Comparison of ENCODE assay signal across 1 cellular context in the genomic region with DNA sequence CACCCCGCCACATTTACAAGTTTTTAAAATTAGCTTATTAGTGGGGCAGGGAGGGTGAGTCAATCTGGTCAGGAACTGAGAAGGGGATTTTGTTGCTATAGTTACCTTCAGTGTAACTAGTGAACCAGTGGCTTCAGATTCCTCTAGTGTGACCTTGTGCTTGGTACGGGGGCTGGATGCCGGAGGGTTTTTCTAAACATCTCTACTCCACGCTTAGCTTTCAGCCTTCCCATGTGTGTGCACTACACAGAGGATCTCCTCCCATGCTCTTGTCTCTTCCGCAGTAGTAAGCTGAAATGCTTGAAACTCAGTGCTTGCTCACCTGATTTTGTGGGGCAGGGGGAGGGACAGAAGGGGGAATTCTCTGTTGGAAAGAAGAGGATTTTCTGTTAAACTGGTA.
TF ChIP-seq lines count a peak whose summit lies in the region.

No MANE protein-coding gene starts in this region.

TF ChIP-seq in GM12878, 131 proteins besides CTCF, POLR2A, EP300 and RAD21 (continued from another document):
- TF ChIP-seq, protein P1, sequence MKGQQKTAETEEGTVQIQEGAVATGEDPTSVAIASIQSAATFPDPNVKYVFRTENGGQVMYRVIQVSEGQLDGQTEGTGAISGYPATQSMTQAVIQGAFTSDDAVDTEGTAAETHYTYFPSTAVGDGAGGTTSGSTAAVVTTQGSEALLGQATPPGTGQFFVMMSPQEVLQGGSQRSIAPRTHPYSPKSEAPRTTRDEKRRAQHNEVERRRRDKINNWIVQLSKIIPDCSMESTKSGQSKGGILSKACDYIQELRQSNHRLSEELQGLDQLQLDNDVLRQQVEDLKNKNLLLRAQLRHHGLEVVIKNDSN (IDR thresholded peaks at IDR 0.05; ENCODE audit: borderline replicate concordance, extremely low read length, insufficient read depth, low read depth, low read length), result no peak
- TF ChIP-seq ASH2L (IDR thresholded peaks at IDR 0.05; ENCODE audit: borderline replicate concordance, low read depth), result no peak; the same call in 1 of the 2 replicates
- TF ChIP-seq, protein P2, sequence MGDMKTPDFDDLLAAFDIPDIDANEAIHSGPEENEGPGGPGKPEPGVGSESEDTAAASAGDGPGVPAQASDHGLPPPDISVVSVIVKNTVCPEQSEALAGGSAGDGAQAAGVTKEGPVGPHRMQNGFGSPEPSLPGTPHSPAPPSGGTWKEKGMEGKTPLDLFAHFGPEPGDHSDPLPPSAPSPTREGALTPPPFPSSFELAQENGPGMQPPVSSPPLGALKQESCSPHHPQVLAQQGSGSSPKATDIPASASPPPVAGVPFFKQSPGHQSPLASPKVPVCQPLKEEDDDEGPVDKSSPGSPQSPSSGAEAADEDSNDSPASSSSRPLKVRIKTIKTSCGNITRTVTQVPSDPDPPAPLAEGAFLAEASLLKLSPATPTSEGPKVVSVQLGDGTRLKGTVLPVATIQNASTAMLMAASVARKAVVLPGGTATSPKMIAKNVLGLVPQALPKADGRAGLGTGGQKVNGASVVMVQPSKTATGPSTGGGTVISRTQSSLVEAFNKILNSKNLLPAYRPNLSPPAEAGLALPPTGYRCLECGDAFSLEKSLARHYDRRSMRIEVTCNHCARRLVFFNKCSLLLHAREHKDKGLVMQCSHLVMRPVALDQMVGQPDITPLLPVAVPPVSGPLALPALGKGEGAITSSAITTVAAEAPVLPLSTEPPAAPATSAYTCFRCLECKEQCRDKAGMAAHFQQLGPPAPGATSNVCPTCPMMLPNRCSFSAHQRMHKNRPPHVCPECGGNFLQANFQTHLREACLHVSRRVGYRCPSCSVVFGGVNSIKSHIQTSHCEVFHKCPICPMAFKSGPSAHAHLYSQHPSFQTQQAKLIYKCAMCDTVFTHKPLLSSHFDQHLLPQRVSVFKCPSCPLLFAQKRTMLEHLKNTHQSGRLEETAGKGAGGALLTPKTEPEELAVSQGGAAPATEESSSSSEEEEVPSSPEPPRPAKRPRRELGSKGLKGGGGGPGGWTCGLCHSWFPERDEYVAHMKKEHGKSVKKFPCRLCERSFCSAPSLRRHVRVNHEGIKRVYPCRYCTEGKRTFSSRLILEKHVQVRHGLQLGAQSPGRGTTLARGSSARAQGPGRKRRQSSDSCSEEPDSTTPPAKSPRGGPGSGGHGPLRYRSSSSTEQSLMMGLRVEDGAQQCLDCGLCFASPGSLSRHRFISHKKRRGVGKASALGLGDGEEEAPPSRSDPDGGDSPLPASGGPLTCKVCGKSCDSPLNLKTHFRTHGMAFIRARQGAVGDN (IDR thresholded peaks at IDR 0.05), result 0 out of 2 replicates have a peak, but pooled peaks have one; percentile 37
- TF ChIP-seq POU2F2 (IDR thresholded peaks at IDR 0.05; ENCODE audit: borderline replicate concordance, low read depth, low read length), result no peak
- no peak for TF ChIP-seq FOS (IDR thresholded peaks at IDR 0.05; ENCODE audit: borderline replicate concordance, extremely low read depth, insufficient read length)
- TF ChIP-seq KLF5 (IDR thresholded peaks at IDR 0.05; ENCODE audit: partially characterized antibody), result no peak
- no peak for TF ChIP-seq CHD4 (IDR thresholded peaks at IDR 0.05)
- TF ChIP-seq GATAD2B (conservative IDR thresholded peaks at IDR 0.05; ENCODE audit: low read depth), result no peak
- TF ChIP-seq FOXK2 (IDR thresholded peaks at IDR 0.05), result no peak
- no peak for TF ChIP-seq CBX3 (IDR thresholded peaks at IDR 0.05; ENCODE audit: borderline replicate concordance, low read depth)
- TF ChIP-seq, protein P3, sequence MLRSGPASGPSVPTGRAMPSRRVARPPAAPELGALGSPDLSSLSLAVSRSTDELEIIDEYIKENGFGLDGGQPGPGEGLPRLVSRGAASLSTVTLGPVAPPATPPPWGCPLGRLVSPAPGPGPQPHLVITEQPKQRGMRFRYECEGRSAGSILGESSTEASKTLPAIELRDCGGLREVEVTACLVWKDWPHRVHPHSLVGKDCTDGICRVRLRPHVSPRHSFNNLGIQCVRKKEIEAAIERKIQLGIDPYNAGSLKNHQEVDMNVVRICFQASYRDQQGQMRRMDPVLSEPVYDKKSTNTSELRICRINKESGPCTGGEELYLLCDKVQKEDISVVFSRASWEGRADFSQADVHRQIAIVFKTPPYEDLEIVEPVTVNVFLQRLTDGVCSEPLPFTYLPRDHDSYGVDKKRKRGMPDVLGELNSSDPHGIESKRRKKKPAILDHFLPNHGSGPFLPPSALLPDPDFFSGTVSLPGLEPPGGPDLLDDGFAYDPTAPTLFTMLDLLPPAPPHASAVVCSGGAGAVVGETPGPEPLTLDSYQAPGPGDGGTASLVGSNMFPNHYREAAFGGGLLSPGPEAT (IDR thresholded peaks at IDR 0.05; ENCODE audit: low read depth), result peak; percentile 79; the same call in 1 of the 2 replicates
- TF ChIP-seq BMI1 (IDR thresholded peaks at IDR 0.05; ENCODE audit: borderline replicate concordance), result peak; percentile 93
- peak; percentile 57; the same call in 1 of the 2 replicates for TF ChIP-seq SPI1 (IDR thresholded peaks at IDR 0.05; ENCODE audit: borderline replicate concordance, insufficient read depth, low read depth, low read length)
- TF ChIP-seq SMARCA5 (IDR thresholded peaks at IDR 0.05), result no peak
- TF ChIP-seq POLR2AphosphoS5 (IDR thresholded peaks at IDR 0.05; ENCODE audit: low read length), result peak; percentile 74; the same call in 1 of the 2 replicates
- no peak for TF ChIP-seq LARP7 (IDR thresholded peaks at IDR 0.05)
- no peak for TF ChIP-seq WRNIP1 (IDR thresholded peaks at IDR 0.05; ENCODE audit: borderline replicate concordance, low read depth, low read length)
- TF ChIP-seq HCFC1 (IDR thresholded peaks at IDR 0.05; ENCODE audit: low read length), result no peak
- TF ChIP-seq, protein P4, sequence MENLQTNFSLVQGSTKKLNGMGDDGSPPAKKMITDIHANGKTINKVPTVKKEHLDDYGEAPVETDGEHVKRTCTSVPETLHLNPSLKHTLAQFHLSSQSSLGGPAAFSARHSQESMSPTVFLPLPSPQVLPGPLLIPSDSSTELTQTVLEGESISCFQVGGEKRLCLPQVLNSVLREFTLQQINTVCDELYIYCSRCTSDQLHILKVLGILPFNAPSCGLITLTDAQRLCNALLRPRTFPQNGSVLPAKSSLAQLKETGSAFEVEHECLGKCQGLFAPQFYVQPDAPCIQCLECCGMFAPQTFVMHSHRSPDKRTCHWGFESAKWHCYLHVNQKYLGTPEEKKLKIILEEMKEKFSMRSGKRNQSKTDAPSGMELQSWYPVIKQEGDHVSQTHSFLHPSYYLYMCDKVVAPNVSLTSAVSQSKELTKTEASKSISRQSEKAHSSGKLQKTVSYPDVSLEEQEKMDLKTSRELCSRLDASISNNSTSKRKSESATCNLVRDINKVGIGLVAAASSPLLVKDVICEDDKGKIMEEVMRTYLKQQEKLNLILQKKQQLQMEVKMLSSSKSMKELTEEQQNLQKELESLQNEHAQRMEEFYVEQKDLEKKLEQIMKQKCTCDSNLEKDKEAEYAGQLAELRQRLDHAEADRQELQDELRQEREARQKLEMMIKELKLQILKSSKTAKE (IDR thresholded peaks at IDR 0.05; ENCODE audit: low read depth, poor library complexity, severe bottlenecking), result peak; percentile 29
- TF ChIP-seq, protein P5, sequence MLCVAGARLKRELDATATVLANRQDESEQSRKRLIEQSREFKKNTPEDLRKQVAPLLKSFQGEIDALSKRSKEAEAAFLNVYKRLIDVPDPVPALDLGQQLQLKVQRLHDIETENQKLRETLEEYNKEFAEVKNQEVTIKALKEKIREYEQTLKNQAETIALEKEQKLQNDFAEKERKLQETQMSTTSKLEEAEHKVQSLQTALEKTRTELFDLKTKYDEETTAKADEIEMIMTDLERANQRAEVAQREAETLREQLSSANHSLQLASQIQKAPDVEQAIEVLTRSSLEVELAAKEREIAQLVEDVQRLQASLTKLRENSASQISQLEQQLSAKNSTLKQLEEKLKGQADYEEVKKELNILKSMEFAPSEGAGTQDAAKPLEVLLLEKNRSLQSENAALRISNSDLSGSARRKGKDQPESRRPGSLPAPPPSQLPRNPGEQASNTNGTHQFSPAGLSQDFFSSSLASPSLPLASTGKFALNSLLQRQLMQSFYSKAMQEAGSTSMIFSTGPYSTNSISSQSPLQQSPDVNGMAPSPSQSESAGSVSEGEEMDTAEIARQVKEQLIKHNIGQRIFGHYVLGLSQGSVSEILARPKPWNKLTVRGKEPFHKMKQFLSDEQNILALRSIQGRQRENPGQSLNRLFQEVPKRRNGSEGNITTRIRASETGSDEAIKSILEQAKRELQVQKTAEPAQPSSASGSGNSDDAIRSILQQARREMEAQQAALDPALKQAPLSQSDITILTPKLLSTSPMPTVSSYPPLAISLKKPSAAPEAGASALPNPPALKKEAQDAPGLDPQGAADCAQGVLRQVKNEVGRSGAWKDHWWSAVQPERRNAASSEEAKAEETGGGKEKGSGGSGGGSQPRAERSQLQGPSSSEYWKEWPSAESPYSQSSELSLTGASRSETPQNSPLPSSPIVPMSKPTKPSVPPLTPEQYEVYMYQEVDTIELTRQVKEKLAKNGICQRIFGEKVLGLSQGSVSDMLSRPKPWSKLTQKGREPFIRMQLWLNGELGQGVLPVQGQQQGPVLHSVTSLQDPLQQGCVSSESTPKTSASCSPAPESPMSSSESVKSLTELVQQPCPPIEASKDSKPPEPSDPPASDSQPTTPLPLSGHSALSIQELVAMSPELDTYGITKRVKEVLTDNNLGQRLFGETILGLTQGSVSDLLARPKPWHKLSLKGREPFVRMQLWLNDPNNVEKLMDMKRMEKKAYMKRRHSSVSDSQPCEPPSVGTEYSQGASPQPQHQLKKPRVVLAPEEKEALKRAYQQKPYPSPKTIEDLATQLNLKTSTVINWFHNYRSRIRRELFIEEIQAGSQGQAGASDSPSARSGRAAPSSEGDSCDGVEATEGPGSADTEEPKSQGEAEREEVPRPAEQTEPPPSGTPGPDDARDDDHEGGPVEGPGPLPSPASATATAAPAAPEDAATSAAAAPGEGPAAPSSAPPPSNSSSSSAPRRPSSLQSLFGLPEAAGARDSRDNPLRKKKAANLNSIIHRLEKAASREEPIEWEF (IDR thresholded peaks at IDR 0.05; ENCODE audit: insufficient replicate concordance, low read depth, low read length), result no peak
- TF ChIP-seq CBX5 (IDR thresholded peaks at IDR 0.05; ENCODE audit: low read depth), result no peak
- no peak for TF ChIP-seq EED (IDR thresholded peaks at IDR 0.05; ENCODE audit: low read depth)
- TF ChIP-seq TCF3 (IDR thresholded peaks at IDR 0.05; ENCODE audit: borderline replicate concordance, insufficient read depth, low read depth, low read length), result no peak
- no peak for TF ChIP-seq SIX5 (IDR thresholded peaks at IDR 0.05; ENCODE audit: low read depth, low read length, severe bottlenecking)
